In the genomic region with DNA sequence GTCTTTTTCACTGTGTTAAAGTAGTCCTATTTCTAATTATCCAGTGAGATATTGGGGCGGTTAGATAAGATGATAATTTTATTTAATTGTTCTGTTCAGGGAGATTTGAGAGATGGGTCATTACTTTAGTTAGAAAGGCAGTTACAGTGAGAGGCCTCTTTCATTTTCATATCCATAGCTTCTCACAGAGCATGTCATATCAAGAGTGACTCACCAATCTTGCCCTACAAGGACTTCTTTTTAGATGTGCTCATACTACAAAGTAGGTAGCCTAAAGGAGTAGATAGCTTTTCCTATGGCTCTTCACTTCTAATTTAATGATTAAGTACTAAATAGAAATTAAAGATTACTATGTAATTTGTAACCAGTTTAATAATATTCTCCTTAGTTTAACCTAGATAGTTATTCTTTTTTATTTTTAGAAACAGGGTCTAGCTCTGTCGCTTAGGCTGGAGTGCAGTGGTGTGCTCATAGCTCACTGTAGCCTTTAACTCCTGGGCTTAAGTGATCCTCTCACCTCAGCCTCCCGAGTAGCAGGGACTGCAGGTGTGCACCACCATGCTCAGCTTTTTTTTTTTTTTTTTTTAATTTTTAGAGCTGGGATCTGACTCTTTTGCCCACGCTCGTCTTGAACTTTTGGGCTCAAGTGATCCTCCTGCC, we compare ENCODE assay signal across 9 cellular contexts.
DNase-seq lines count a peak whose midpoint lies in the region; ATAC-seq, FAIRE-seq and TF ChIP-seq lines count a peak whose summit lies in the region.
"Had no signal": no experiment of that assay in that cellular context is flagged by ENCODE, and none has a peak within 500 bp of the region (broad histone marks: within the 10 kb centered on the region; RNA-seq: fewer than 3 reads in every experiment).

No MANE protein-coding gene starts in this region.

- H3K27ac ChIP-seq in left ventricle myocardium inferior (replicated peaks) = no peak overlapping the region
- H3K27ac ChIP-seq: thoracic aorta had no signal

- H3K4me3 ChIP-seq in fibroblast of villous mesenchyme (ENCODE audit: low read depth, low read length) (no peak overlapping the region), left ventricle myocardium inferior (no peak overlapping the region)
- H3K4me3 ChIP-seq: thoracic aorta had no signal

- no peaks in the 10 kb centered on the region for H3K36me3 Mint-ChIP-seq in endothelial cell (ENCODE audit: low read depth, unreplicated experiment)

- peaks cover 4% of the 10 kb centered on the region for H3K4me1 Mint-ChIP-seq in endothelial cell (ENCODE audit: unreplicated experiment)

- TF ChIP-seq CTCF in fibroblast of villous mesenchyme (IDR thresholded peaks at IDR 0.05; ENCODE audit: insufficient read depth, low read depth, low read length) = no peak
- TF ChIP-seq CTCF in left ventricle myocardium inferior (IDR thresholded peaks at IDR 0.05; ENCODE audit: borderline replicate concordance) = no peak
- no peak for TF ChIP-seq CTCF in endothelial cell (IDR thresholded peaks at IDR 0.05; ENCODE audit: unreplicated experiment)

- no peak overlapping the region for H3K4me3 Mint-ChIP-seq in endothelial cell (ENCODE audit: unreplicated experiment)

- peaks cover 4% of the 10 kb centered on the region for H3K36me3 ChIP-seq in left ventricle myocardium inferior
- H3K36me3 ChIP-seq: thoracic aorta had no signal

- no peaks in the 10 kb centered on the region for H3K27me3 ChIP-seq in left ventricle myocardium inferior (ENCODE audit: low read depth)

- FAIRE-seq in GM18507 (lab: Jason Lieb, UNC) = peak; percentile 70
- FAIRE-seq in HTR-8/SVneo (lab: Jason Lieb, UNC) = no peak

- H3K27ac Mint-ChIP-seq in endothelial cell (ENCODE audit: unreplicated experiment) = no peak overlapping the region

- H3K4me1 ChIP-seq in left ventricle myocardium inferior = peaks cover 27% of the 10 kb centered on the region

- intact Hi-C loops in left ventricle myocardium inferior (cut with micrococcal nuclease) = no loop called here

- DNase-seq in GM18507 (ENCODE audit: extremely low spot score, insufficient read length, low read depth) (peak; percentile 11), HTR-8/SVneo (ENCODE audit: insufficient read length, low spot score) (peak; percentile 25), fibroblast of villous mesenchyme (ENCODE audit: low read depth) (peak; percentile 48), left ventricle myocardium inferior (no peak), endothelial cell (ENCODE audit: low spot score) (no peak), NCI-H1694 treated with DMSO at 0.1 percent for 48 hours (lab: John Stamatoyannopoulos, UW) (no peak)
- DNase-seq in activated naive CD4-positive, alpha-beta T cell treated with anti-CD3 and anti-CD28 coated beads, Interleukin-2, amount 50 U/mL, for 16 hours = no peak

- ATAC-seq in GM21723 (IDR thresholded peaks at IDR 0.05; ENCODE audit: unreplicated experiment) = peak; percentile 96

- H3K27me3 Mint-ChIP-seq in endothelial cell (ENCODE audit: unreplicated experiment) = no peaks in the 10 kb centered on the region

- H3K9me3 ChIP-seq in left ventricle myocardium inferior (replicated peaks) = peaks cover 7% of the 10 kb centered on the region
- H3K9me3 ChIP-seq: thoracic aorta had no signal

- H3K9me3 Mint-ChIP-seq in endothelial cell (ENCODE audit: unreplicated experiment) = no peaks in the 10 kb centered on the region

Comparison
In these comparisons a context has a peak if more than half of its experiments do, and no peak if none do; other contexts are left out.
1. DNase-seq: peak in GM18507 (single experiment), HTR-8/SVneo (single experiment) and fibroblast of villous mesenchyme (single experiment); none in activated naive CD4-positive, alpha-beta T cell treated with anti-CD3 and anti-CD28 coated beads, Interleukin-2, amount 50 U/mL, for 16 hours (single experiment), left ventricle myocardium inferior (single experiment), endothelial cell (single experiment) and NCI-H1694 treated with DMSO at 0.1 percent for 48 hours (single experiment).